ENCODE assay signal across 8 cellular contexts in the genomic region with DNA sequence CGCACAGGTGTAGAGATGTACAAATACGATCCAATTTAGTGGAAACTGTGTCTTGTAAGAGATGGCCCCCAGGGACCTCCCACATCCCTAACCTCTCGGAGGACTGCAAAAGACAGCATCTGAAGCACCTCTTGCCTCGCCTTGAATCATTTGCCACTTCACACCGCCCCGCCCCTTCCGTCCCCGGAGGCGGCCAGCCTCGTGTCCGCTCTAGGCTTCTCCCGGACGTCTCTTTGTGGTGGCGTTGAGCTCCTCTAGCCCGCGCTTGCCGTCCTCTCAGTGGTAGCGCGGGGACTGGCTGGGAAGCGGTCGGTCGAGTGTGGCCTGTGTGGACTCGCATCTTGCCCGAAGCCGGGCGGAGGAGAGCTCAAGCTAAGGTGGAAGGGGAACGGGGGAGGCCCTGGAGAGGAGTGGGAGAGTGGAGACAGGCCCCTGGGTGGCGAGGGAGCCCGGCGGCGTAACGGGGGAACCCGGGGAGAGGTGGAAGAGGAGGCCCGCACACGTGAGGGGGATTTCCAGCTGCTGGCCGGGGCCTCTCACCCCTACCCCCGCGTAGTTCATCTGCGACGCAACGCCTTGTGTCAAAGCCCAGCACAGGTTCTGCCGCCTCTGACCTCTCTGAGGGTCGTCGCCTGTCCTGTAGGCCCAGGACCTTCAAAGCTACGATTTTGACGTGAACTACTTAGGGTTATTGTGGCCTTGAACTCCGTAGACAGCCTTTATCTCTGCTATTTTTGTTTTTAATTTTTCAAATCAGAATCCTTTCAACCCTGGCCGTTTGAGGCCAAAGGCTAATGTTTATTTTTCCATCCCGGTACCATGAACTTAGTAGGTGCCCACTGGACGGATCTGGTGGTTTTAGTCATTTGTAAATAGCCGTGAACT. TPM values are rescaled to one million over a fixed set of nuclear protein-coding genes. Genes with fewer than 3 reads are reported as not detected.
A peak's percentile ranks its signal among the peaks of the same experiment; 100 is the strongest.
DNase-seq lines count a peak whose midpoint lies in the region; ATAC-seq and TF ChIP-seq lines count a peak whose summit lies in the region.

ARL14EP (plus strand) TSS at position 279 of the 885 bp plus-strand sequence. CDS start 7,845 bp downstream, outside the sequence.

- no peaks in the 10 kb centered on the region for H3K36me3 ChIP-seq in Peyer's patch
- H3K36me3 ChIP-seq in muscle layer of duodenum (ENCODE audit: control insufficient read depth in 1 of 2, insufficient read depth in 2 of 2, low read length in 2 of 2) = no peaks in the 10 kb centered on the region

- H3K27ac ChIP-seq in Peyer's patch = peak within 1 kb of the TSS; percentile 70 to 86 (median 79)
- H3K27ac ChIP-seq in muscle layer of duodenum (ENCODE audit: low read length) = peak within 1 kb of the TSS; percentile 79

- peak within 1 kb of the TSS; percentile 74 to 83 (median 78) for H3K4me3 ChIP-seq in Peyer's patch
- H3K4me3 ChIP-seq in muscle layer of duodenum (ENCODE audit: low read depth in 1 of 2, low read length in 2 of 2) = peak within 1 kb of the TSS; percentile 76 to 81

- TF ChIP-seq CTCF in Peyer's patch (IDR thresholded peaks at IDR 0.05) = peak in 1 of 6 experiments; percentile 7

- ATAC-seq in GM21723 (IDR thresholded peaks at IDR 0.05; ENCODE audit: unreplicated experiment) (peak; percentile 97), esophagus mucosa (peak; percentile 100)

- H3K27me3 ChIP-seq in Peyer's patch = no peaks in the 10 kb centered on the region
- no peaks in the 10 kb centered on the region for H3K27me3 ChIP-seq in muscle layer of duodenum (ENCODE audit: low read depth, low read length)

- peak; percentile 77 to 84 for TF ChIP-seq POLR2A in Peyer's patch (IDR thresholded peaks at IDR 0.05)

- H3K9me3 ChIP-seq in Peyer's patch (no peaks in the 10 kb centered on the region), muscle layer of duodenum (ENCODE audit: control insufficient read depth in 1 of 2, low read length in 2 of 2) (no peaks in the 10 kb centered on the region)

- H3K4me1 ChIP-seq in Peyer's patch (peaks cover 0 to 20% (median 5%) of the 10 kb centered on the region in 4 donors), muscle layer of duodenum (ENCODE audit: control insufficient read depth in 1 of 2, insufficient read depth in 2 of 2, low read length in 2 of 2) (peaks cover 12 to 34% of the 10 kb centered on the region in 2 donors)

- DNase-seq in DMS53 (lab: John Stamatoyannopoulos, UW) = peak; percentile 98
- DNase-seq in KG1 (lab: John Stamatoyannopoulos, UW) = peak; percentile 80
- peak; percentile 91 to 97 (median 93) for DNase-seq in Peyer's patch
- peak; percentile 92 to 94 for DNase-seq in activated T-cell treated with anti-CD3 and anti-CD28 coated beads, Interleukin-2, amount 50 U/mL, for 48 hours
- peak; percentile 81 to 88 for DNase-seq in stimulated activated CD8-positive, alpha-beta memory T cell treated with anti-CD3 and anti-CD28 coated beads, Interleukin-7, amount 100 ng/mL, for 4 hours (ENCODE audit: low read depth in 2 of 2)

RNA-seq across cellular contexts. Expression of gene ARL14EP, which starts in this region (rescaled TPM):
- 10 to 100 TPM in 3 of 4 donors, 1 to 10 TPM in 1; 6.3 to 21.5 (median 15.1) TPM for total RNA-seq in Peyer's patch
- total RNA-seq in esophagus mucosa = 10.9 TPM

Comparison
In these comparisons a context has a peak if more than half of its experiments do, and no peak if none do; other contexts are left out.
1. Peak in every context shown above with its lines: DNase-seq, ATAC-seq, H3K4me3 ChIP-seq and H3K27ac ChIP-seq.